ENCODE assay signal across 8 cellular contexts in the genomic region with DNA sequence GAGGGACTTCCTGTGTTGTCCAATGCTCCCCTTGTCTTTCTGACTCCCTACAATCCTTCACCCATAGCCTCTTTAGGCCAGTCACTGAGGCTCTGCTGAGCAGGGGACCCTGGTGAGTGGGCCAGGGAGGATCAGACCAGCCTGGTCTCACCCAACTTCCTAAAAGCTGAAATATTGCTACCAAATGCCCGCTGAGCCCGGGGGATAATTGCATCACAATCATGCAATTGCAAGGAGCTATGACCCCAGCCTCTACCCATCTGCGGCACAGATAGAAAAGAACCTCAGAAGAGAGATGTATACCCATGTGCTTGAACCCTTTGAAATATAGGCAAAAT. TPM values are rescaled to one million over a fixed set of nuclear protein-coding genes. Genes with fewer than 3 reads are reported as not detected.
A peak's percentile ranks its signal among the peaks of the same experiment; 100 is the strongest.
DNase-seq lines count a peak whose midpoint lies in the region; ATAC-seq and TF ChIP-seq lines count a peak whose summit lies in the region.

No MANE protein-coding gene starts in this region.

- H3K36me3 ChIP-seq in left ventricle myocardium inferior = no peaks in the 10 kb centered on the region
- H3K36me3 ChIP-seq in adrenal gland (replicated peaks in 1 of 2) = no peaks in the 10 kb centered on the region
- no peaks in the 10 kb centered on the region for H3K36me3 ChIP-seq in vagina

- intact Hi-C loops in left ventricle myocardium inferior (cut with micrococcal nuclease) = no loop called here
- intact Hi-C loops in Right ventricle myocardium inferior (cut with DNase I) = no loop called here
- intact Hi-C loops in adrenal gland (cut with DNase I) = no loop called here
- intact Hi-C loops in vagina (cut with DNase I) = no loop called here

- no peak for ATAC-seq in Right ventricle myocardium inferior
- ATAC-seq in memory B cell (ENCODE audit: low read depth) = no peak
- ATAC-seq in HG02623 (IDR thresholded peaks at IDR 0.05; ENCODE audit: unreplicated experiment) = no peak

- H3K27ac Mint-ChIP-seq in memory B cell = peak overlapping the region; percentile 99

- TF ChIP-seq CTCF in left ventricle myocardium inferior (IDR thresholded peaks at IDR 0.05; ENCODE audit: borderline replicate concordance) = no peak
- TF ChIP-seq CTCF in adrenal gland (IDR thresholded peaks at IDR 0.05) = no peak
- no peak for TF ChIP-seq CTCF in vagina (IDR thresholded peaks at IDR 0.05)

- H3K4me1 Mint-ChIP-seq in memory B cell = peaks cover 43% of the 10 kb centered on the region

- peak overlapping the region; percentile 96 for H3K27ac ChIP-seq in left ventricle myocardium inferior (replicated peaks)
- H3K27ac ChIP-seq in adrenal gland = peak overlapping the region in 4 of 5 donors; percentile 84 to 98 (median 95)
- H3K27ac ChIP-seq in vagina = peak overlapping the region; percentile 91

- H3K9me3 ChIP-seq in left ventricle myocardium inferior (replicated peaks) = no peaks in the 10 kb centered on the region
- no peaks in the 10 kb centered on the region for H3K9me3 ChIP-seq in adrenal gland (replicated peaks in 1 of 3)
- H3K9me3 ChIP-seq in vagina = no peaks in the 10 kb centered on the region

- H3K4me1 ChIP-seq in left ventricle myocardium inferior (peaks cover 68% of the 10 kb centered on the region), adrenal gland (replicated peaks in 1 of 2) (peaks cover 16 to 30% of the 10 kb centered on the region in 2 donors), vagina (peaks cover 70% of the 10 kb centered on the region)

- peak overlapping the region; percentile 78 for H3K4me3 ChIP-seq in left ventricle myocardium inferior
- peak overlapping the region in 2 of 4 donors; percentile 13 to 69 for H3K4me3 ChIP-seq in adrenal gland
- peak overlapping the region; percentile 76 to 77 for H3K4me3 ChIP-seq in vagina

- peak overlapping the region; percentile 99 for H3K4me3 Mint-ChIP-seq in memory B cell

- no peaks in the 10 kb centered on the region for H3K9me3 Mint-ChIP-seq in memory B cell

- no peaks in the 10 kb centered on the region for H3K27me3 Mint-ChIP-seq in memory B cell

- TF ChIP-seq POLR2A in adrenal gland (IDR thresholded peaks at IDR 0.05) (no peak), vagina (IDR thresholded peaks at IDR 0.05) (no peak)

- no peak for DNase-seq in left ventricle myocardium inferior
- no peak for DNase-seq in Right ventricle myocardium inferior (ENCODE audit: missing footprints)
- DNase-seq in adrenal gland = peak in 1 of 7 donors; percentile 27
- DNase-seq in memory B cell (ENCODE audit: low spot score in 2 of 2) = no peak
- no peak for DNase-seq in vagina (ENCODE audit: extremely low spot score in 2 of 2)
- DNase-seq in T-helper 9 cell = no peak
- no peak for DNase-seq in NCI-H2081 treated with DMSO at 0.1 percent for 48 hours (lab: John Stamatoyannopoulos, UW)

- peaks cover 3% of the 10 kb centered on the region for H3K36me3 Mint-ChIP-seq in memory B cell

- no peaks in the 10 kb centered on the region for H3K27me3 ChIP-seq in left ventricle myocardium inferior (ENCODE audit: low read depth)
- H3K27me3 ChIP-seq in adrenal gland = no peaks in the 10 kb centered on the region
- no peaks in the 10 kb centered on the region for H3K27me3 ChIP-seq in vagina

- WGBS in adrenal gland, 4 donors = 79 to 92% (median 85%) methylated on average over 3 of the region's 3 CpGs

RNA-seq across cellular contexts. Expression of a gene that starts 3.7 kb away (rescaled TPM):
- 76.9 TPM for total RNA-seq in left ventricle myocardium inferior
- total RNA-seq in Right ventricle myocardium inferior = 50.2 TPM
- total RNA-seq in adrenal gland = 100 to 1,000 TPM in 6 of 8 donors, 10 to 100 TPM in 2; 59.2 to 147 (median 110) TPM
- 10 to 100 TPM; 77.6 to 92.5 (median 82.0) TPM for polyA plus RNA-seq in adrenal gland
- total RNA-seq in vagina = 64.8 TPM
